ENCODE assay signal across 10 cellular contexts in the genomic region with DNA sequence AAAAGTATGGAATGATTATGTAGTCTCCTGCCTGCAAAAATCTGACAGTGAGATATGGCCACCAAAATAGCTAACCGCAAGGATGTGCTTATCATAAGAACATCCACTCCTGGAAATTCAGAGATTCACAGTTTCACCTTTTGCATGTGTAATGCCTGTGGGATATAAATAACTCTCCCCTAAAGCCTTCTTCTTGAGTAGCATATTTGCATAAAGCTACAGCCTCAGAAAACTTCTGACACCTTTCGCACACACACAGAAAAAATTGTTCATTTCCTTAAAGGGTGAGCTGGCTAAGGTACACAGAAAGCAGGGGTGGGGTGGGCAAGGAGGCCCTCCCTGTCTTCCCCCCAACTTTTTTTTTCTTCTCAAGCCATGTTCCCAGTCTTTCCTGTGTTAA.
DNase-seq lines count a peak whose midpoint lies in the region; ATAC-seq lines count a peak whose summit lies in the region.
"Had no signal": no experiment of that assay in that cellular context is flagged by ENCODE, and none has a peak within 500 bp of the region (broad histone marks: within the 10 kb centered on the region; RNA-seq: fewer than 3 reads in every experiment).

No MANE protein-coding gene starts in this region.

- peak overlapping the region; percentile 79 for H3K4me3 Mint-ChIP-seq in memory B cell

- ATAC-seq in GM18873 (IDR thresholded peaks at IDR 0.05; ENCODE audit: low FRiP score, unreplicated experiment) (peak; percentile 45), GM21515 (IDR thresholded peaks at IDR 0.05; ENCODE audit: unreplicated experiment) (peak; percentile 54), HG03354 (IDR thresholded peaks at IDR 0.05; ENCODE audit: poor library complexity, severe bottlenecking, unreplicated experiment) (peak; percentile 68), memory B cell (ENCODE audit: low read depth) (peak; percentile 70)

- H3K27me3 Mint-ChIP-seq in memory B cell = no peaks in the 10 kb centered on the region

- peak overlapping the region; percentile 87 for H3K27ac Mint-ChIP-seq in memory B cell

- no peaks in the 10 kb centered on the region for H3K9me3 Mint-ChIP-seq in memory B cell

- peaks cover 15% of the 10 kb centered on the region for H3K4me1 Mint-ChIP-seq in memory B cell

- H3K36me3 Mint-ChIP-seq in memory B cell = no peaks in the 10 kb centered on the region

- DNase-seq in memory B cell (ENCODE audit: low spot score in 2 of 2) (peak in 1 of 2 donors; percentile 23), NCI-H1417 treated with DMSO at 0.1 percent for 48 hours (lab: John Stamatoyannopoulos, UW) (no peak), NCI-H1417 (lab: John Stamatoyannopoulos, UW) (no peak), DMS79 treated with DMSO at 0.1 percent for 48 hours (lab: John Stamatoyannopoulos, UW) (no peak), NCI-H187 (lab: John Stamatoyannopoulos, UW) (no peak)
- DNase-seq: activated CD4-positive, alpha-beta T cell treated with anti-CD3 and anti-CD28 coated beads for 4 hours; stimulated activated CD4-positive, alpha-beta T cell treated with anti-CD3 and anti-CD28 coated beads, Interleukin-1b, Interleukin-23, amount 100 ng/mL, for 48 hours had no signal
